Comparison of ENCODE assay signal across 17 cellular contexts in the genomic region with DNA sequence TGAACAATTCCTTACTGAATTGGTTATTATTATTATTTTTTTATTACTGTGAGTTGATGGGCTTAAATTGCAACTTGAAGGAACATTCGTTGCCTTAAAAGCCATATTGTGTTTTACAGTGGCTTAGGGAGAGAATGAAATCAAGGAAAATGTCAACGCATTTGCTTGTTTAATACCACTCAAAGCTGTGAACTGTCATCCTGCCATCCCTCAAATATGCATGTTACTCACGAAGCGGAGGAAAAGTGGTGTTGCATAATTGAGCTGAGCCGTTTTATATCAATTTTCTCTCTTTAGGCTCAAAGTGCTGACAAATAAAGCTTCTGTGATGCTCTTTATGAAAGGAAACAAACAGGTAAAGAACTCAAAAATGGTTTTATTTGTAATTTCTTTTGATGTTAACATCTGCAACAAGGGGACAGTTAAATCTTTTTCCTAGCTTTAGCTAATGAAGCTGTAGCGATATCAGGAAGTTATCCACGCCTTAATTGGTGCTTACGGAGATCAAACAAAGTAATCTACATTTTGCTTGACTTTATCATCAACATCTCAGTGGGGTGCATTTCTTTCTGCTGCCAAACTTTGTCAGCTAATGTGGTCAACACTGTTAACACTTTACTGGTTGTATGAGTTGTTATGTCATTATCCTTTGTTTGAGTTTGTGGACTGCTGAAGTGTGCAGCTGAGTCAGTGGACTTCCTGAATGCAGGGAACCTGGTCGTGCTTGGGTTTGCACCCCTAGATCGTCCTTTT. TPM values are rescaled to one million over a fixed set of nuclear protein-coding genes. Genes with fewer than 3 reads are reported as not detected.
DNase-seq lines count a peak whose midpoint lies in the region; ATAC-seq, FAIRE-seq and TF ChIP-seq lines count a peak whose summit lies in the region.
"Had no signal": no experiment of that assay in that cellular context is flagged by ENCODE, and none has a peak within 500 bp of the region (broad histone marks: within the 10 kb centered on the region; RNA-seq: fewer than 3 reads in every experiment).

No MANE protein-coding gene starts in this region.

- H3K4me3 Mint-ChIP-seq in naive thymus-derived CD4-positive, alpha-beta T cell = peak overlapping the region in 7 of 10 donors; percentile 3 to 67 (median 27)
- H3K4me3 Mint-ChIP-seq: activated T-cell treated with anti-CD3 and anti-CD28 coated beads, Interleukin-2, amount 50 U/mL, for 72 hours; type B pancreatic cell had no signal

- CTCF ChIA-PET in naive thymus-derived CD4-positive, alpha-beta T cell (lab: Charles Lee) = no interaction called here

- H3K27ac ChIP-seq in naive thymus-derived CD4-positive, alpha-beta T cell (ENCODE audit: low read depth, low read length) = no peak overlapping the region
- no peak overlapping the region for H3K27ac ChIP-seq in right lobe of liver
- H3K27ac ChIP-seq: 22Rv1, cardiac muscle cell had no signal

- no peak overlapping the region for H3K4me3 ChIP-seq in bronchial epithelial cell (ENCODE audit: low read depth, low read length)
- no peak overlapping the region for H3K4me3 ChIP-seq in naive thymus-derived CD4-positive, alpha-beta T cell (ENCODE audit: low read length)
- H3K4me3 ChIP-seq in right lobe of liver = no peak overlapping the region
- H3K4me3 ChIP-seq: cardiac muscle cell had no signal

- H3K36me3 ChIP-seq in bronchial epithelial cell (ENCODE audit: control insufficient read depth, insufficient read depth, low read length) = peaks cover 18% of the 10 kb centered on the region
- peaks cover 0 to 20% (median 0%) of the 10 kb centered on the region in 3 experiments for H3K36me3 ChIP-seq in naive thymus-derived CD4-positive, alpha-beta T cell (ENCODE audit: control insufficient read depth in 2 of 3, insufficient read depth in 3 of 3, low read length in 3 of 3)
- H3K36me3 ChIP-seq in right lobe of liver = peaks cover 0 to 18% (median 9%) of the 10 kb centered on the region in 4 donors

- no peak for ATAC-seq in naive thymus-derived CD4-positive, alpha-beta T cell
- ATAC-seq in right lobe of liver = no peak
- ATAC-seq: activated T-cell treated with anti-CD3 and anti-CD28 coated beads, Interleukin-2, amount 50 U/mL, for 72 hours had no signal

- in situ Hi-C loops in G401 (cut with HindIII; ENCODE audit: low sequenced_read_pairs) = loop anchor here (25.0 kb wide), 1 partner anchor 207 kb away; the partner anchor contains the start of gene EBF3

- TF ChIP-seq CTCF in bronchial epithelial cell (IDR thresholded peaks at IDR 0.05; ENCODE audit: insufficient read depth, low read length, severe bottlenecking) = no peak
- TF ChIP-seq CTCF in right lobe of liver (IDR thresholded peaks at IDR 0.05) = no peak

- peaks cover 18 to 28% of the 10 kb centered on the region in 2 donors for H3K4me1 ChIP-seq in naive thymus-derived CD4-positive, alpha-beta T cell (ENCODE audit: control insufficient read depth in 2 of 2, insufficient read depth in 2 of 2, low read length in 2 of 2)
- H3K4me1 ChIP-seq in right lobe of liver = no peaks in the 10 kb centered on the region

- H3K36me3 Mint-ChIP-seq in naive thymus-derived CD4-positive, alpha-beta T cell = peaks cover 6 to 48% (median 27%) of the 10 kb centered on the region in 5 donors

- H3K9me3 Mint-ChIP-seq in naive thymus-derived CD4-positive, alpha-beta T cell = no peaks in the 10 kb centered on the region
- H3K9me3 Mint-ChIP-seq: activated T-cell treated with anti-CD3 and anti-CD28 coated beads, Interleukin-2, amount 50 U/mL, for 72 hours; type B pancreatic cell had no signal

- no peak for FAIRE-seq in bronchial epithelial cell (lab: Jason Lieb, UNC)

- H3K27ac Mint-ChIP-seq in naive thymus-derived CD4-positive, alpha-beta T cell = peak overlapping the region in 1 of 9 donors; percentile 47
- H3K27ac Mint-ChIP-seq: activated T-cell treated with anti-CD3 and anti-CD28 coated beads, Interleukin-2, amount 50 U/mL, for 72 hours; type B pancreatic cell had no signal

- no peaks in the 10 kb centered on the region for H3K27me3 ChIP-seq in bronchial epithelial cell (ENCODE audit: control insufficient read depth, insufficient read depth, low read length)
- no peaks in the 10 kb centered on the region for H3K27me3 ChIP-seq in naive thymus-derived CD4-positive, alpha-beta T cell (ENCODE audit: control insufficient read depth in 2 of 2, insufficient read depth in 2 of 2, low read length in 2 of 2)
- H3K27me3 ChIP-seq in right lobe of liver = no peaks in the 10 kb centered on the region
- H3K27me3 ChIP-seq: cardiac muscle cell had no signal

- no peaks in the 10 kb centered on the region for H3K27me3 Mint-ChIP-seq in naive thymus-derived CD4-positive, alpha-beta T cell
- H3K27me3 Mint-ChIP-seq: type B pancreatic cell had no signal

- WGBS in right lobe of liver (ENCODE audit: insufficient coverage, low coverage, low lambda C conversion rate, missing lambda C conversion rate) = 90% methylated on average over 10 of the region's 10 CpGs

- peaks cover 22 to 66% (median 58%) of the 10 kb centered on the region in 7 donors for H3K4me1 Mint-ChIP-seq in naive thymus-derived CD4-positive, alpha-beta T cell

- DNase-seq in DMS79 treated with DMSO at 0.1 percent for 48 hours (lab: John Stamatoyannopoulos, UW) (peak; percentile 0), DMS79 (lab: John Stamatoyannopoulos, UW) (no peak), LHCN-M2 (ENCODE audit: low read depth) (peak; percentile 30), bronchial epithelial cell (ENCODE audit: low read depth) (peak; percentile 37), G401 (ENCODE audit: low spot score) (no peak), right lobe of liver (no peak)
- DNase-seq in naive thymus-derived CD4-positive, alpha-beta T cell = no peak
- DNase-seq in activated naive CD4-positive, alpha-beta T cell treated with Interleukin-2 at 50 U/mL for 16 hours = no peak
- DNase-seq: activated CD4-positive, alpha-beta T cell treated with anti-CD3 and anti-CD28 coated beads for 4 hours; activated T-cell treated with anti-CD3 and anti-CD28 coated beads, Interleukin-2, amount 50 U/mL, for 72 hours; DND-41; erythroblast; mesenchymal stem cell; NCI-H2227 treated with DMSO at 0.1 percent for 48 hours had no signal

- intact Hi-C loops in naive thymus-derived CD4-positive, alpha-beta T cell (cut with micrococcal nuclease) = no loop called here
- intact Hi-C loops in right lobe of liver (cut with DNase I) = no loop called here

- POLR2A ChIA-PET in naive thymus-derived CD4-positive, alpha-beta T cell (lab: Charles Lee) = no interaction called here

- no peak for TF ChIP-seq POLR2A in right lobe of liver (IDR thresholded peaks at IDR 0.05)

- no peaks in the 10 kb centered on the region for H3K9me3 ChIP-seq in naive thymus-derived CD4-positive, alpha-beta T cell (ENCODE audit: control insufficient read depth in 2 of 3, low read length in 3 of 3)
- no peaks in the 10 kb centered on the region for H3K9me3 ChIP-seq in right lobe of liver

RNA-seq across cellular contexts. Expression of gene GLRX3, which starts 33.1 kb away (rescaled TPM):
- total RNA-seq in LHCN-M2 (2014; rRNA removed) (133 and 163 TPM in 2 replicates), bronchial epithelial cell (171 and 200 TPM in 2 replicates), right lobe of liver (10 to 100 TPM; 23.5 to 50.6 (median 33.4) TPM)
- polyA plus RNA-seq in LHCN-M2 (2012) = 104 TPM
- total RNA-seq in naive thymus-derived CD4-positive, alpha-beta T cell = 10 to 100 TPM; 30.1 to 72.9 (median 37.0) TPM
- polyA plus RNA-seq in naive thymus-derived CD4-positive, alpha-beta T cell = 10 to 100 TPM; 69.8 to 74.7 TPM
- 426 and 496 TPM in 2 replicates for total RNA-seq in G401 (2014; rRNA removed; shearing (Covaris generic))

RNA-seq across cellular contexts. Expression of gene C10orf143, which starts 58.7 kb away (rescaled TPM):
- total RNA-seq in LHCN-M2 (2014; rRNA removed) (0.96 and 0.98 TPM in 2 replicates), bronchial epithelial cell (0.26 and 1.0 TPM in 2 replicates), right lobe of liver (1 to 10 TPM in 5 of 6 experiments, under 1 TPM in 1; 0.68 to 2.9 (median 1.6) TPM)
- 4.5 TPM for polyA plus RNA-seq in LHCN-M2 (2012)
- 10 to 100 TPM in 3 of 5 experiments, 1 to 10 TPM in 2; 2.6 to 12.5 (median 10.2) TPM for total RNA-seq in naive thymus-derived CD4-positive, alpha-beta T cell
- 10 to 100 TPM; 25.2 to 36.5 TPM for polyA plus RNA-seq in naive thymus-derived CD4-positive, alpha-beta T cell
- 2.9 TPM in 1 of 2 replicates, not detected in the other for total RNA-seq in G401 (2014; rRNA removed; shearing (Covaris generic))

Comparison
In these comparisons a context has a peak if more than half of its experiments do, and no peak if none do; other contexts are left out.
1. DNase-seq: peak in DMS79 treated with DMSO at 0.1 percent for 48 hours (single experiment), LHCN-M2 (single experiment) and bronchial epithelial cell (single experiment); none in DMS79 (single experiment), naive thymus-derived CD4-positive, alpha-beta T cell (0 of 9), G401 (single experiment), activated naive CD4-positive, alpha-beta T cell treated with Interleukin-2 at 50 U/mL for 16 hours (single experiment) and right lobe of liver (0 of 3).